Comparison of ENCODE assay signal across 4 cellular contexts in the genomic region with DNA sequence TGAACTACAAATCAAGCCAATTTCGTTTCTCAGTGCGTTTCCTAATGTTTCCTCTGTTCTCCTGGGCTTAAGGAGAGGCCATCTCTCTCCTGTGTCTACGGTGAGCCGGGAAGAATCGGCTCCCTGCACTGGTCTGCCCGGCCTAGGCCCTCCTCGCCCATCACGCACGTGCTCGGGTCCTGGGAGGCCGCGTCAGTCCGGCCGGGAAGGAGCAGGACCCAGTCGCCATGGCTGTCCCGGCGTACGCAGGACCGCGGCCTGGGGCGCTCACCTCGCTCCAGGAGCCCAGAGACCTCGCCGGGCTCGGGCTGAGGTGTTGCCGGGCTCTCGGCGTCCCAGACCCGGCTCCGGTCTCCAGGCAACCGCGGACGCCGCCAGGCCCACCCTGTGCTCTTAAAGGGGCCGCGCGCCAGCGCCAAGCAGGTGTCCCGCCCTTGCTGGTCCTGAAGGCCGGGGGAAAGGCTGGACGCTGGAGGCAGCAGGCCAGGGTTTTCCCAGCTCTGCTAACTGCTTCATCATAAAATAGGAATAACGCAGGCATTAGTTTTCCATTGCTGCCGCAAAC. TPM values are rescaled to one million over a fixed set of nuclear protein-coding genes. Genes with fewer than 3 reads are reported as not detected.
"Had no signal": no experiment of that assay in that cellular context is flagged by ENCODE, and none has a peak within 500 bp of the region (broad histone marks: within the 10 kb centered on the region; RNA-seq: fewer than 3 reads in every experiment).

A gene (minus strand): TSS at position 343 of the 565 bp plus-strand sequence. CDS start 3,573 bp downstream, outside the sequence.

RNA-seq across cellular contexts. Expression of the gene that starts here (rescaled TPM):
- total RNA-seq: activated naive CD4-positive, alpha-beta T cell treated with anti-CD3 and anti-CD28 coated beads for 36 hours; body of pancreas; glomerular endothelial cell had no signal
- polyA plus RNA-seq: SK-N-SH had no signal
